In the genomic region with DNA sequence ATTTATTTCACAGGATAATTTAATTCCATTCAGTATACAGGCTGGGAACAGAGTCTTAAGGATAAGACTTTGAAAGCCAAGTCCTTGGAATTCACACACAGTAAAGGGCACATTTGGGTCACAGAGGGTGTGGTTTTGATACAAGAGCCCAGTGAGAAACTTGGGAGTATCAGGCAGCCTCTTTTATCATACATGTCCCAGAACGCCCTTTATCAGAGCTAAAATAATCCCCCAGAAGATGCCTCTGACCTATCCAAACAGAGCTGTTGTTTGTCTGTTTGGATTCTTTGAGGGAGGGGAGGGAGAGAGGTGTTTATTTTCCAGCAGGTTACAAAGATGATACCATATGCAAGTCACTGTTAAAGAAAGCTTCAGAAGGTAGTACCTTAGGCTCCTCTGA, we compare ENCODE assay signal across 16 cellular contexts.
A peak's percentile ranks its signal among the peaks of the same experiment; 100 is the strongest.
DNase-seq lines count a peak whose midpoint lies in the region; ATAC-seq, FAIRE-seq and TF ChIP-seq lines count a peak whose summit lies in the region.
"Had no signal": no experiment of that assay in that cellular context is flagged by ENCODE, and none has a peak within 500 bp of the region (broad histone marks: within the 10 kb centered on the region; RNA-seq: fewer than 3 reads in every experiment).

No MANE protein-coding gene starts in this region.

- no peaks in the 10 kb centered on the region for H3K27me3 Mint-ChIP-seq in endodermal cell (ENCODE audit: insufficient read depth)
- H3K27me3 Mint-ChIP-seq: dendritic cell treated with granulocyte-macrophage colony-stimulating factor and Interleukin-4, amounts not matched to agents 40 ng/mL and 50 ng/mL, for 4 days had no signal

- no peaks in the 10 kb centered on the region for H3K9me3 ChIP-seq in HepG2 (ENCODE audit: low read length)
- no peaks in the 10 kb centered on the region for H3K9me3 ChIP-seq in right lobe of liver
- no peaks in the 10 kb centered on the region for H3K9me3 ChIP-seq in endodermal cell (ENCODE audit: control insufficient read depth, low read length)
- H3K9me3 ChIP-seq in mesenchymal stem cell (ENCODE audit: control insufficient read depth, low read length) = no peaks in the 10 kb centered on the region
- H3K9me3 ChIP-seq in tibial nerve = no peaks in the 10 kb centered on the region
- no peaks in the 10 kb centered on the region for H3K9me3 ChIP-seq in suprapubic skin

- POLR2A ChIA-PET in HepG2 (lab: Yijun Ruan, JAX) = interaction anchor here (2.2 to 3.7 kb wide), 2 partner anchors 71 to 273 kb away, joined by 4 to 18 read pairs; partner anchors contain the start of gene SNAPC1

- H2BK12ac ChIP-seq in mesenchymal stem cell (ENCODE audit: low read length in 2 of 2) = peak overlapping the region in 1 of 2 experiments; percentile 28

- peak overlapping the region; percentile 55 for H3K4me2 ChIP-seq in HepG2 (ENCODE audit: low read depth, low read length)
- no peak overlapping the region for H3K4me2 ChIP-seq in mesenchymal stem cell (ENCODE audit: low read length, poor library complexity, severe bottlenecking)

- H3K4ac ChIP-seq in mesenchymal stem cell (ENCODE audit: low read depth in 1 of 2, low read length in 2 of 2) = no peak overlapping the region

- H3K18ac ChIP-seq in mesenchymal stem cell (ENCODE audit: low read depth in 1 of 2, low read length in 2 of 2) = no peak overlapping the region

- WGBS in HepG2 (ENCODE audit: low lambda C conversion rate) = 11% methylated on average over 1 of the region's 1 CpG
- WGBS in right lobe of liver (ENCODE audit: insufficient coverage, low coverage, low lambda C conversion rate, missing lambda C conversion rate) = 43% methylated on average over 1 of the region's 1 CpG
- WGBS in endodermal cell (ENCODE audit: insufficient coverage in 1 of 2, insufficient read length in 1 of 2), 2 experiments = 25% methylated on average over 1 of the region's 1 CpG; no CpG with 5 or more reads in 1 of the 2 experiments
- no CpG with 5 or more reads among the region's 1 CpG for WGBS in mesenchymal stem cell
- WGBS in tibial nerve, 2 donors = 25 to 37% methylated on average over 1 of the region's 1 CpG
- WGBS in suprapubic skin = 60% methylated on average over 1 of the region's 1 CpG

- TF ChIP-seq POLR2A in HepG2 (IDR thresholded peaks at IDR 0.05; ENCODE audit: insufficient read depth in 1 of 2, low read depth in 2 of 2, low read length in 2 of 2) (no peak), right lobe of liver (IDR thresholded peaks at IDR 0.05) (no peak), tibial nerve (IDR thresholded peaks at IDR 0.05) (no peak), suprapubic skin (IDR thresholded peaks at IDR 0.05) (no peak)

- H2AFZ ChIP-seq in HepG2 (ENCODE audit: low read length) (peak overlapping the region; percentile 46), mesenchymal stem cell (ENCODE audit: low read depth, low read length) (no peak overlapping the region)

- H3K14ac ChIP-seq in mesenchymal stem cell (ENCODE audit: low read length in 2 of 2) = peak overlapping the region in 1 of 2 experiments; percentile 45

- H3K36me3 Mint-ChIP-seq in endodermal cell (ENCODE audit: low read depth) = no peaks in the 10 kb centered on the region

- H2BK15ac ChIP-seq in mesenchymal stem cell (ENCODE audit: low read depth, poor library complexity, severe bottlenecking) = no peak overlapping the region

- H3K36me3 ChIP-seq in HepG2 (replicated peaks in 1 of 2; ENCODE audit: control insufficient read depth in 1 of 2, insufficient read depth in 2 of 2, low read length in 2 of 2) (no peaks in the 10 kb centered on the region), right lobe of liver (no peaks in the 10 kb centered on the region), endodermal cell (ENCODE audit: control insufficient read depth, insufficient read depth, low read length) (no peaks in the 10 kb centered on the region), mesenchymal stem cell (ENCODE audit: control insufficient read depth in 1 of 2, insufficient read depth in 2 of 2, low read depth in 1 of 2, low read length in 2 of 2) (no peaks in the 10 kb centered on the region), tibial nerve (no peaks in the 10 kb centered on the region), suprapubic skin (peaks cover 14% of the 10 kb centered on the region)

- peak overlapping the region; percentile 70 for H2AK5ac ChIP-seq in mesenchymal stem cell (ENCODE audit: low read length, severe bottlenecking)

- H3K27me3 ChIP-seq in HepG2 (ENCODE audit: control insufficient read depth in 1 of 2, insufficient read depth in 2 of 2, low read length in 2 of 2) (no peaks in the 10 kb centered on the region), right lobe of liver (no peaks in the 10 kb centered on the region), endodermal cell (ENCODE audit: control insufficient read depth, insufficient read depth, low read length, poor library complexity, severe bottlenecking) (no peaks in the 10 kb centered on the region), mesenchymal stem cell (ENCODE audit: control insufficient read depth in 1 of 2, insufficient read depth in 1 of 2, low read length in 2 of 2) (no peaks in the 10 kb centered on the region), tibial nerve (no peaks in the 10 kb centered on the region), suprapubic skin (no peaks in the 10 kb centered on the region)

- H2BK5ac ChIP-seq in mesenchymal stem cell (ENCODE audit: low read depth, low read length, poor library complexity, severe bottlenecking) = no peak overlapping the region

- in situ Hi-C loops in HepG2 (cut with HindIII; ENCODE audit: extremely low pct_ligation_motif_present, low pct_unique_long_range_greater_than_20kb) = no loop called here

- no peaks in the 10 kb centered on the region for H3K79me1 ChIP-seq in mesenchymal stem cell (replicated peaks; ENCODE audit: low read length, poor library complexity, severe bottlenecking)

- H3K27ac Mint-ChIP-seq in endodermal cell = peak overlapping the region; percentile 32
- H3K27ac Mint-ChIP-seq: dendritic cell treated with granulocyte-macrophage colony-stimulating factor and Interleukin-4, amounts not matched to agents 40 ng/mL and 50 ng/mL, for 4 days had no signal

- H3K9me3 Mint-ChIP-seq in endodermal cell = no peaks in the 10 kb centered on the region
- H3K9me3 Mint-ChIP-seq: dendritic cell treated with granulocyte-macrophage colony-stimulating factor and Interleukin-4, amounts not matched to agents 40 ng/mL and 50 ng/mL, for 4 days had no signal

- no peak overlapping the region for H3K23ac ChIP-seq in mesenchymal stem cell (ENCODE audit: low read length in 2 of 2)

- H3K4me1 Mint-ChIP-seq in endodermal cell = peaks cover 13% of the 10 kb centered on the region

- TF ChIP-seq CTCF in HepG2 (CRISPR knock-in tag; IDR thresholded peaks at IDR 0.05) (no peak), right lobe of liver (IDR thresholded peaks at IDR 0.05) (no peak), endodermal cell (conservative IDR thresholded peaks at IDR 0.05) (no peak), tibial nerve (IDR thresholded peaks at IDR 0.05) (no peak), suprapubic skin (IDR thresholded peaks at IDR 0.05) (no peak)

- peak overlapping the region in 1 of 3 experiments; percentile 2; a peak in 1 of 6 replicates for H3K4me3 ChIP-seq in HepG2 (replicated peaks in 1 of 3; ENCODE audit: insufficient read depth in 1 of 3, low read depth in 2 of 3, low read length in 3 of 3)
- H3K4me3 ChIP-seq in right lobe of liver = no peak overlapping the region
- no peak overlapping the region for H3K4me3 ChIP-seq in endodermal cell (ENCODE audit: low read length)
- H3K4me3 ChIP-seq in mesenchymal stem cell (ENCODE audit: insufficient read depth in 1 of 2, low read depth in 1 of 2, low read length in 2 of 2) = no peak overlapping the region
- no peak overlapping the region for H3K4me3 ChIP-seq in tibial nerve
- H3K4me3 ChIP-seq in suprapubic skin = no peak overlapping the region
- H3K4me3 ChIP-seq: GM12878 had no signal

- peaks cover 52% of the 10 kb centered on the region for H3K4me1 ChIP-seq in HepG2 (ENCODE audit: insufficient read depth, low read length)
- H3K4me1 ChIP-seq in right lobe of liver = peaks cover 0 to 26% (median 9%) of the 10 kb centered on the region in 4 donors
- peaks cover 2% of the 10 kb centered on the region for H3K4me1 ChIP-seq in endodermal cell (ENCODE audit: control insufficient read depth, insufficient read depth, low read length)
- peaks cover 9% of the 10 kb centered on the region for H3K4me1 ChIP-seq in mesenchymal stem cell (ENCODE audit: control insufficient read depth, insufficient read depth, low read depth, low read length)
- H3K4me1 ChIP-seq in tibial nerve = peaks cover 0 to 24% (median 16%) of the 10 kb centered on the region in 4 donors
- peaks cover 6% of the 10 kb centered on the region for H3K4me1 ChIP-seq in suprapubic skin

- no peak for DNase-seq in HepG2 (ENCODE audit: low spot score)
- no peak for DNase-seq in right lobe of liver
- DNase-seq in endodermal cell = no peak
- no peak for DNase-seq in mesenchymal stem cell
- DNase-seq in tibial nerve (ENCODE audit: low spot score in 2 of 2) = no peak
- DNase-seq in NCI-H2227 treated with DMSO at 0.1 percent for 48 hours (lab: John Stamatoyannopoulos, UW) = no peak
- DNase-seq in suprapubic skin (ENCODE audit: low spot score in 2 of 2) = no peak
- DNase-seq in iPS-NIHi7 (ENCODE audit: extremely low spot score) = no peak
- DNase-seq: DMS79, NCI-H1436 treated with DMSO at 0.1 percent for 48 hours, NCI-H524, SHP77 treated with DMSO at 0.1 percent for 48 hours had no signal

- TF ChIP-seq RAD21 in HepG2 (CRISPR knock-in tag; IDR thresholded peaks at IDR 0.05) = no peak

- FAIRE-seq in HepG2 (lab: Jason Lieb, UNC) = no peak
- FAIRE-seq: GM12878, islet of Langerhans had no signal

- no peak overlapping the region for H3K27ac ChIP-seq in HepG2 (ENCODE audit: extremely low read length, insufficient read depth, low read length)
- peak overlapping the region in 1 of 3 donors; percentile 65 for H3K27ac ChIP-seq in right lobe of liver
- H3K27ac ChIP-seq in endodermal cell (ENCODE audit: low read depth, low read length) = peak overlapping the region; percentile 92
- no peak overlapping the region for H3K27ac ChIP-seq in mesenchymal stem cell (ENCODE audit: low read length, poor library complexity, severe bottlenecking)
- peak overlapping the region in 3 of 4 donors; percentile 37 to 76 (median 58) for H3K27ac ChIP-seq in tibial nerve
- no peak overlapping the region for H3K27ac ChIP-seq in suprapubic skin

- H4K91ac ChIP-seq in mesenchymal stem cell (ENCODE audit: low read length) = no peak overlapping the region

- intact Hi-C loops in HepG2 (cut with micrococcal nuclease; ENCODE audit: unreplicated experiment) = no loop called here
- intact Hi-C loops in right lobe of liver (cut with DNase I) = no loop called here

- CTCF ChIA-PET in HepG2 (lab: Yijun Ruan, JAX; ENCODE audit: low intra/inter-chr PET ratio, low total read pairs) = no interaction called here

- no peak overlapping the region for H3K4me3 Mint-ChIP-seq in endodermal cell
- H3K4me3 Mint-ChIP-seq: dendritic cell treated with granulocyte-macrophage colony-stimulating factor and Interleukin-4, amounts not matched to agents 40 ng/mL and 50 ng/mL, for 4 days; neural crest cell had no signal

- BruUV-seq in HepG2 (replicated peaks; lab: Mats Ljungman, UMichigan) = no TSS peak

- ATAC-seq in HepG2 = no peak
- no peak for ATAC-seq in right lobe of liver
- ATAC-seq: GM12878 had no signal

- H3K79me2 ChIP-seq in HepG2 (ENCODE audit: insufficient read depth, low read length) = no peaks in the 10 kb centered on the region

- no peak overlapping the region for H2BK120ac ChIP-seq in mesenchymal stem cell (ENCODE audit: low read depth, low read length)

- H4K20me1 ChIP-seq in HepG2 (ENCODE audit: insufficient read depth, low read length) = no peaks in the 10 kb centered on the region

- H4K8ac ChIP-seq in mesenchymal stem cell (ENCODE audit: low read length) = no peak overlapping the region

- TF ChIP-seq EP300 in HepG2 (IDR thresholded peaks at IDR 0.05; ENCODE audit: low read depth in 2 of 2, low read length in 2 of 2) (no peak), HepG2 (CRISPR knock-in tag; IDR thresholded peaks at IDR 0.05; ENCODE audit: borderline replicate concordance) (no peak), tibial nerve (IDR thresholded peaks at IDR 0.05) (no peak), suprapubic skin (IDR thresholded peaks at IDR 0.05) (no peak)

- H3K9ac ChIP-seq in HepG2 (ENCODE audit: insufficient read depth, low read depth, low read length) (0 out of 2 replicates have a peak overlapping the region, but pooled peaks have one; percentile 14), endodermal cell (ENCODE audit: extremely low read depth, low read length, poor library complexity, severe bottlenecking) (no peak overlapping the region), mesenchymal stem cell (ENCODE audit: low read length) (no peak overlapping the region)

Comparison
In these comparisons a context has a peak if more than half of its experiments do, and no peak if none do; other contexts are left out.
1. H3K27ac ChIP-seq: peak in endodermal cell (single experiment) and tibial nerve (3 of 4); none in HepG2 (single experiment), mesenchymal stem cell (single experiment) and suprapubic skin (single experiment).